In the genomic region with DNA sequence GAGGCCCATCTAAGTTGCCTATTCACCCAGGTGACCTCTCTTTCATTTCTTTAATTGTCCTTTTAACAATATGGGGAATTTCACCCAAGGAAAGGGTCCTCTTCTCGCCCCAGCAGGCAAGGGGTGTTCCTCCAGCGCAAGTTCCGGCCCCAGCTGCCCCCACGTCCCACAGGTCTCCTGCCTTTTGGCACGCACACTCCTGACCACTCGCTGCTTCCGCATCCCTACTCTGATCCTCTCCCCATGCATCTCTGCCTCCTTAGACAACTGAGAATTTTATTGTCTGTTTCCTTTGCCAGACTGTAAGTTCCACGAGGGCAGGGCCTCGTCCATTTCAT, we compare ENCODE assay signal across 6 cellular contexts. TPM values are rescaled to one million over a fixed set of nuclear protein-coding genes. Genes with fewer than 3 reads are reported as not detected.
DNase-seq lines count a peak whose midpoint lies in the region; ATAC-seq and TF ChIP-seq lines count a peak whose summit lies in the region.

No MANE protein-coding gene starts in this region.

- H3K36me3 ChIP-seq in adrenal gland (replicated peaks in 1 of 2) (no peaks in the 10 kb centered on the region), muscle layer of duodenum (ENCODE audit: control insufficient read depth in 1 of 2, insufficient read depth in 2 of 2, low read length in 2 of 2) (peaks cover under 1 to 4% of the 10 kb centered on the region in 2 donors)

- TF ChIP-seq CTCF in adrenal gland (IDR thresholded peaks at IDR 0.05), result no peak

- peak in 4 of 7 donors; percentile 19 to 62 (median 28) for DNase-seq in adrenal gland
- no peak for DNase-seq in mesenteric fat pad (ENCODE audit: low spot score)
- no peak for DNase-seq in MV-4-11 (lab: John Stamatoyannopoulos, UW)

- H3K27ac ChIP-seq in adrenal gland, result peak overlapping the region; percentile 47 to 98 (median 92)
- peak overlapping the region; percentile 98 for H3K27ac ChIP-seq in muscle layer of duodenum (ENCODE audit: low read length)

- H3K4me1 ChIP-seq in adrenal gland (replicated peaks in 1 of 2) (peaks cover 21 to 39% of the 10 kb centered on the region in 2 donors), muscle layer of duodenum (ENCODE audit: control insufficient read depth in 1 of 2, insufficient read depth in 2 of 2, low read length in 2 of 2) (peaks cover 23 to 29% of the 10 kb centered on the region in 2 donors)

- H3K4me3 ChIP-seq in GM08714 (ENCODE audit: low read length), result peak overlapping the region; percentile 83
- peak overlapping the region in 3 of 4 donors; percentile 49 to 98 (median 96) for H3K4me3 ChIP-seq in adrenal gland
- H3K4me3 ChIP-seq in muscle layer of duodenum (ENCODE audit: low read depth in 1 of 2, low read length in 2 of 2), result peak overlapping the region; percentile 96

- ATAC-seq in HG02642 (IDR thresholded peaks at IDR 0.05; ENCODE audit: poor library complexity, unreplicated experiment), result no peak

- no peak for TF ChIP-seq POLR2A in adrenal gland (IDR thresholded peaks at IDR 0.05)

- H3K27me3 ChIP-seq in adrenal gland (no peaks in the 10 kb centered on the region), muscle layer of duodenum (ENCODE audit: low read depth, low read length) (no peaks in the 10 kb centered on the region)

- H3K9me3 ChIP-seq in adrenal gland (replicated peaks in 1 of 3) (no peaks in the 10 kb centered on the region), muscle layer of duodenum (ENCODE audit: control insufficient read depth in 1 of 2, low read length in 2 of 2) (no peaks in the 10 kb centered on the region)

- intact Hi-C loops in adrenal gland (cut with DNase I), result no loop called here

- WGBS in adrenal gland, 4 donors, result 24 to 47% (median 33%) methylated on average over 6 to 9 of the region's 9 CpGs

RNA-seq across cellular contexts. Expression of a gene that starts 0.7 kb away (rescaled TPM):
- total RNA-seq in adrenal gland, result 100 to 1,000 TPM; 122 to 254 (median 193) TPM
- polyA plus RNA-seq in adrenal gland, result 100 to 1,000 TPM in 2 of 3 donors, 10 to 100 TPM in 1; 93.5 to 284 (median 118) TPM
- total RNA-seq in mesenteric fat pad, result 323 TPM

RNA-seq across cellular contexts. Expression of a gene that starts 44.5 kb away (rescaled TPM):
- 10 to 100 TPM in 1 of 8 donors, 1 to 10 TPM in 7; 2.6 to 15.3 (median 4.1) TPM for total RNA-seq in adrenal gland
- polyA plus RNA-seq in adrenal gland, result 1 to 10 TPM in 2 of 3 donors, under 1 TPM in 1; 0.11 to 4.0 (median 2.1) TPM
- 34.8 TPM for total RNA-seq in mesenteric fat pad

RNA-seq across cellular contexts. Expression of a gene that starts 49.5 kb away (rescaled TPM):
- total RNA-seq in adrenal gland (under 1 TPM in 6 of 8 donors, not detected in 2; 0.07 to 0.68 (median 0.15) TPM), mesenteric fat pad (7.2 TPM)
- polyA plus RNA-seq in adrenal gland, result under 1 TPM; 0.07 to 0.24 (median 0.20) TPM

RNA-seq across cellular contexts. Expression of a gene that starts 53.6 kb away (rescaled TPM):
- total RNA-seq in adrenal gland (100 to 1,000 TPM in 5 of 8 donors, 10 to 100 TPM in 3; 84.9 to 314 (median 110) TPM), mesenteric fat pad (89.7 TPM)
- 100 to 1,000 TPM in 1 of 3 donors, 10 to 100 TPM in 2; 54.8 to 129 (median 89.0) TPM for polyA plus RNA-seq in adrenal gland

RNA-seq across cellular contexts. Expression of a gene that starts 54.0 kb away (rescaled TPM):
- 100 to 1,000 TPM in 3 of 8 donors, 10 to 100 TPM in 5; 48.8 to 118 (median 87.4) TPM for total RNA-seq in adrenal gland
- 100 to 1,000 TPM in 2 of 3 donors, 10 to 100 TPM in 1; 56.9 to 181 (median 139) TPM for polyA plus RNA-seq in adrenal gland
- total RNA-seq in mesenteric fat pad, result 51.5 TPM

Comparison
In these comparisons a context has a peak if more than half of its experiments do, and no peak if none do; other contexts are left out.
1. DNase-seq: peak in adrenal gland (4 of 7); none in mesenteric fat pad (single experiment) and MV-4-11 (single experiment).
2. Peak in every context shown above with its lines, with median percentiles within 50 percentile points of each other: H3K4me3 ChIP-seq.